11 cellular contexts compared by ENCODE assay signal in genomic region chr11:3092603-3093141, GRCh38.
"Had no signal": no experiment of that assay in that cellular context is flagged by ENCODE, and none has a peak within 500 bp of the region (broad histone marks: within the 10 kb centered on the region; RNA-seq: fewer than 3 reads in every experiment).

No MANE protein-coding gene starts in this region.

- H3K9me3 ChIP-seq: pancreas, tibial artery had no signal

- H3K27me3 ChIP-seq: foreskin keratinocyte, pancreas, tibial artery had no signal

- H3K36me3 ChIP-seq: pancreas had no signal

- H3K27ac ChIP-seq: foreskin keratinocyte, pancreas, tibial artery, VCaP had no signal

- H3K4me3 ChIP-seq: pancreas, tibial artery had no signal

- DNase-seq: activated CD4-positive, alpha-beta T cell treated with anti-CD3 and anti-CD28 coated beads for 4 hours; activated CD8-positive, alpha-beta T cell treated with anti-CD3 and anti-CD28 coated beads for 36 hours; activated naive CD4-positive, alpha-beta T cell treated with anti-CD3 and anti-CD28 coated beads for 36 hours; activated T-cell treated with anti-CD3 and anti-CD28 coated beads for 4 hours; stimulated activated CD4-positive, alpha-beta T cell treated with anti-CD3 and anti-CD28 coated beads, Interleukin-15, amount 100 ng/mL, for 24 hours; stimulated activated CD4-positive, alpha-beta T cell treated with anti-CD3 and anti-CD28 coated beads, Interleukin-4, amount 100 ng/mL, for 4 hours; T-cell; tibial artery had no signal

- H3K4me1 ChIP-seq: pancreas had no signal
